In genomic region chr7:66740980-66741705, GRCh38 we compare ENCODE assay signal across 8 cellular contexts. TPM values are rescaled to one million over a fixed set of nuclear protein-coding genes. Genes with fewer than 3 reads are reported as not detected.
A peak's percentile ranks its signal among the peaks of the same experiment; 100 is the strongest.
DNase-seq lines count a peak whose midpoint lies in the region; ATAC-seq and TF ChIP-seq lines count a peak whose summit lies in the region.
"Not testable (repeated sequence)": the region's sequence is repeated elsewhere in the genome, so short reads cannot be mapped to it uniquely, and the experiment has no call there.

No MANE protein-coding gene starts in this region.

- intact Hi-C loops in adrenal gland (cut with DNase I); testis (cut with DNase I; ENCODE audit: low total_unique reads): not testable (repeated sequence)
- intact Hi-C loops in heart right ventricle (cut with DNase I): loop anchor here in 5 of 10 donors (2.0 to 10.0 kb wide), 6 partner anchors 59 to 256 kb away; partner anchors contain the start of genes SBDS (in 1 of the 5) and TYW1 (in 1 of the 5)

- DNase-seq in GM03348 (ENCODE audit: low spot score) (peak; percentile 71), HAP-1 (ENCODE audit: low spot score in 2 of 2) (peak; percentile 17 to 69), SW480 (ENCODE audit: low spot score) (peak; percentile 58), adrenal gland (peak; percentile 65 to 80 (median 70)), heart right ventricle (peak; percentile 42 to 46), testis (peak; percentile 55)
- DNase-seq in omental fat pad (ENCODE audit: low spot score): not testable (repeated sequence)

- not testable (repeated sequence) for H3K9me3 ChIP-seq in HAP-1; KOPT-K1 (ENCODE audit: insufficient read depth, low read length, poor library complexity, severe bottlenecking); adrenal gland (replicated peaks in 1 of 3); heart right ventricle; testis

- TF ChIP-seq CTCF in adrenal gland (IDR thresholded peaks at IDR 0.05); omental fat pad (IDR thresholded peaks at IDR 0.05): not testable (repeated sequence)
- TF ChIP-seq CTCF in heart right ventricle (IDR thresholded peaks at IDR 0.05): peak in 5 of 9 donors; percentile 16 to 41 (median 33)
- TF ChIP-seq CTCF in testis (IDR thresholded peaks at IDR 0.05): peak in 1 of 3 experiments; percentile 5

- H3K36me3 ChIP-seq in HAP-1 (replicated peaks); KOPT-K1 (ENCODE audit: insufficient read depth, low read length); adrenal gland (replicated peaks in 1 of 2); testis (ENCODE audit: low read depth, missing control alignments): not testable (repeated sequence)
- peaks cover 0 to 22% (median 6%) of the 10 kb centered on the region in 9 donors for H3K36me3 ChIP-seq in heart right ventricle

- in situ Hi-C loops in HAP-1 (cut with MboI; ENCODE audit: low sequenced_read_pairs): not testable (repeated sequence)

- not testable (repeated sequence) for H3K27me3 ChIP-seq in HAP-1 (ENCODE audit: low read depth); adrenal gland; heart right ventricle; testis

- H3K27ac ChIP-seq in KOPT-K1 (ENCODE audit: low read depth, low read length, poor library complexity, severe bottlenecking) (peak overlapping the region; percentile 73), adrenal gland (peak overlapping the region; percentile 97 to 100 (median 99)), heart right ventricle (peak overlapping the region; percentile 86 to 99 (median 97)), testis (peak overlapping the region; percentile 95)

- not testable (repeated sequence) for H3K4me1 ChIP-seq in HAP-1; adrenal gland (replicated peaks in 1 of 2); testis
- H3K4me1 ChIP-seq in heart right ventricle: peaks cover 2 to 42% (median 30%) of the 10 kb centered on the region in 9 donors

- H3K4me3 ChIP-seq in HAP-1: peak overlapping the region; percentile 94
- H3K4me3 ChIP-seq in adrenal gland: peak overlapping the region; percentile 10 to 99 (median 88)
- peak overlapping the region; percentile 85 to 99 (median 98) for H3K4me3 ChIP-seq in heart right ventricle
- H3K4me3 ChIP-seq in testis: peak overlapping the region; percentile 86 to 91

- ATAC-seq in heart right ventricle (peak; percentile 41 to 71 (median 56)), omental fat pad (ENCODE audit: low FRiP score) (peak; percentile 66)

- TF ChIP-seq POLR2A in adrenal gland (IDR thresholded peaks at IDR 0.05): peak; percentile 62 to 87
- not testable (repeated sequence) for TF ChIP-seq POLR2A in testis (IDR thresholded peaks at IDR 0.05)

- 0 to 1% (median 1%) methylated on average over 20 to 54 of the region's 54 CpGs for WGBS in adrenal gland, 4 donors
- 1% methylated on average over 53 to 54 of the region's 54 CpGs for WGBS in heart right ventricle, 2 donors
- 0 to 1% methylated on average over 2 to 46 of the region's 54 CpGs for WGBS in testis, 2 donors

RNA-seq across cellular contexts. Expression of gene RABGEF1, which starts 0.6 kb away (rescaled TPM):
- total RNA-seq in adrenal gland (10 to 100 TPM; 27.9 to 50.2 (median 34.1) TPM), heart right ventricle (10 to 100 TPM; 13.3 to 23.4 (median 17.4) TPM), omental fat pad (10 to 100 TPM; 29.8 to 72.1 (median 49.5) TPM), testis (10 to 100 TPM; 62.5 to 78.4 TPM)
- polyA plus RNA-seq in adrenal gland (10 to 100 TPM; 23.6 to 39.1 (median 23.6) TPM), heart right ventricle (10 to 100 TPM in 1 of 2 donors, 1 to 10 TPM in 1; 7.2 to 10.8 TPM), testis (ENCODE audit: insufficient read depth, low read depth, low replicate concordance) (70.2 TPM)
